In genomic region chr3:188468196-188468595, GRCh38 we compare ENCODE assay signal across 19 cellular contexts.
DNase-seq lines count a peak whose midpoint lies in the region; ATAC-seq, FAIRE-seq and TF ChIP-seq lines count a peak whose summit lies in the region.
"Had no signal": no experiment of that assay in that cellular context is flagged by ENCODE, and none has a peak within 500 bp of the region (broad histone marks: within the 10 kb centered on the region; RNA-seq: fewer than 3 reads in every experiment).

No MANE protein-coding gene starts in this region.

- no peak for TF ChIP-seq POLR2A in endothelial cell of umbilical vein (IDR thresholded peaks at IDR 0.05; ENCODE audit: low read depth, low read length)

- H3K4me3 ChIP-seq in ACC112 (ENCODE audit: low read depth, low read length) (no peak overlapping the region), endothelial cell of umbilical vein (replicated peaks in 1 of 3; ENCODE audit: insufficient read depth in 1 of 3, low read depth in 1 of 3, low read length in 3 of 3) (no peak overlapping the region), psoas muscle (no peak overlapping the region), MM.1S (ENCODE audit: low read length) (no peak overlapping the region)
- H3K4me3 ChIP-seq: GM12878, smooth muscle cell, upper lobe of right lung had no signal

- H3K9me2 ChIP-seq in MM.1S (replicated peaks; ENCODE audit: insufficient read depth, low read length): no peaks in the 10 kb centered on the region

- H3K79me2 ChIP-seq in ACC112 (ENCODE audit: control insufficient read depth, insufficient read depth, low read length, unreplicated experiment) (no peaks in the 10 kb centered on the region), endothelial cell of umbilical vein (ENCODE audit: control insufficient read depth, insufficient read depth, low read length) (no peaks in the 10 kb centered on the region), MM.1S (ENCODE audit: low read length) (no peaks in the 10 kb centered on the region)

- ATAC-seq in psoas muscle: no peak
- no peak for ATAC-seq in HG02571 (IDR thresholded peaks at IDR 0.05; ENCODE audit: unreplicated experiment)
- ATAC-seq: activated naive CD4-positive, alpha-beta T cell treated with anti-CD3 and anti-CD28 coated beads, Interleukin-2, amount 50 U/mL, for 72 hours; foreskin keratinocyte; GM12878; upper lobe of right lung had no signal

- CTCF ChIA-PET in endothelial cell of umbilical vein (lab: Charles Lee): interaction anchor here (0.8 kb wide), 1 partner anchor 31 kb away, joined by 3 read pairs; no protein-coding TSS in a partner anchor

- dilution Hi-C loops in endothelial cell of umbilical vein (cut with MboI; ENCODE audit: extremely low pct_ligation_motif_present, low sequenced_read_pairs): no loop called here

- H3K9me3 ChIP-seq in endothelial cell of umbilical vein (replicated peaks; ENCODE audit: control insufficient read depth, insufficient read depth, low read length) (no peaks in the 10 kb centered on the region), psoas muscle (no peaks in the 10 kb centered on the region), MM.1S (replicated peaks; ENCODE audit: insufficient read depth, low read length) (no peaks in the 10 kb centered on the region)
- H3K9me3 ChIP-seq: upper lobe of right lung had no signal

- peak; percentile 68 for FAIRE-seq in endothelial cell of umbilical vein (lab: Jason Lieb, UNC)
- FAIRE-seq: GM12878 had no signal

- H3K4me2 ChIP-seq in endothelial cell of umbilical vein (ENCODE audit: insufficient read depth, low read length) (peak overlapping the region; percentile 22), MM.1S (ENCODE audit: low read depth, low read length) (no peak overlapping the region)
- H3K4me2 ChIP-seq: smooth muscle cell had no signal

- H3K4me1 ChIP-seq in ACC112 (ENCODE audit: control insufficient read depth, insufficient read depth, low read length, unreplicated experiment) (peaks cover 21% of the 10 kb centered on the region), endothelial cell of umbilical vein (ENCODE audit: control insufficient read depth, extremely low read depth, insufficient read depth, low read length) (peaks cover 16% of the 10 kb centered on the region), psoas muscle (peaks cover 31% of the 10 kb centered on the region), MM.1S (ENCODE audit: low read length) (no peaks in the 10 kb centered on the region)
- H3K4me1 ChIP-seq: upper lobe of right lung had no signal

- H3K27ac ChIP-seq in ACC112 (ENCODE audit: low read depth, low read length): peak overlapping the region; percentile 93
- H3K27ac ChIP-seq in endothelial cell of umbilical vein (ENCODE audit: insufficient read depth, low read depth, low read length): peak overlapping the region; percentile 28
- peak overlapping the region; percentile 48 for H3K27ac ChIP-seq in psoas muscle
- no peak overlapping the region for H3K27ac ChIP-seq in MM.1S (ENCODE audit: low read length)
- H3K27ac ChIP-seq: foreskin keratinocyte, upper lobe of right lung, WERI-Rb-1 had no signal

- no peaks in the 10 kb centered on the region for H3K9me1 ChIP-seq in endothelial cell of umbilical vein (replicated peaks; ENCODE audit: control insufficient read depth, extremely low read depth, insufficient read depth, low read length)

- DNase-seq in RPMI7951 (ENCODE audit: low read depth) (peak; percentile 37), endothelial cell of umbilical vein (ENCODE audit: low read depth, low spot score) (peak; percentile 83), psoas muscle (no peak), MM.1S (no peak)
- DNase-seq in stimulated activated CD4-positive, alpha-beta T cell treated with anti-CD3 and anti-CD28 coated beads, Interleukin-4, amount 100 ng/mL, for 24 hours: no peak
- DNase-seq in stimulated activated CD4-positive, alpha-beta T cell treated with anti-CD3 and anti-CD28 coated beads, Interleukin-1b, Interleukin-23, amount 100 ng/mL, for 48 hours: no peak
- DNase-seq: cortex of kidney, foreskin keratinocyte, KBM-7, naive B cell, NCI-H1436 treated with DMSO at 0.1 percent for 48 hours, NCI-H526, upper lobe of right lung had no signal

- intact Hi-C loops in endothelial cell of umbilical vein (cut with micrococcal nuclease): loop anchor here (1.0 to 2.0 kb wide), 3 partner anchors 29 to 63 kb away; no protein-coding TSS in a partner anchor
- intact Hi-C loops in psoas muscle (cut with DNase I): loop anchor here in 1 of 2 donors (5.0 kb wide), 1 partner anchor 71 kb away; no protein-coding TSS in a partner anchor

- H3K9ac ChIP-seq in endothelial cell of umbilical vein (replicated peaks; ENCODE audit: extremely low read depth, insufficient read depth, low read length): no peak overlapping the region
- no peak overlapping the region for H3K9ac ChIP-seq in MM.1S (ENCODE audit: low read length)

- H3K27me3 ChIP-seq in ACC112 (ENCODE audit: insufficient read depth, low read length): no peaks in the 10 kb centered on the region
- no peaks in the 10 kb centered on the region for H3K27me3 ChIP-seq in endothelial cell of umbilical vein (ENCODE audit: control insufficient read depth in 2 of 2, insufficient read depth in 2 of 2, low read length in 2 of 2)
- no peaks in the 10 kb centered on the region for H3K27me3 ChIP-seq in psoas muscle (ENCODE audit: insufficient read depth in 3 of 3, low read length in 2 of 3)
- no peaks in the 10 kb centered on the region for H3K27me3 ChIP-seq in MM.1S (replicated peaks; ENCODE audit: insufficient read depth, low read length)
- H3K27me3 ChIP-seq: foreskin keratinocyte, upper lobe of right lung had no signal

- POLR2A ChIA-PET in endothelial cell of umbilical vein (lab: Charles Lee): no interaction called here

- peaks cover 12% of the 10 kb centered on the region for H3K36me3 ChIP-seq in ACC112 (ENCODE audit: insufficient read depth, low read length)
- no peaks in the 10 kb centered on the region for H3K36me3 ChIP-seq in endothelial cell of umbilical vein (ENCODE audit: control insufficient read depth in 2 of 2, extremely low read depth in 1 of 2, insufficient read depth in 2 of 2, low read length in 2 of 2)
- no peaks in the 10 kb centered on the region for H3K36me3 ChIP-seq in psoas muscle (ENCODE audit: insufficient read depth in 1 of 2, low read depth in 1 of 2)
- no peaks in the 10 kb centered on the region for H3K36me3 ChIP-seq in MM.1S (replicated peaks; ENCODE audit: insufficient read depth, low read length)
- H3K36me3 ChIP-seq: upper lobe of right lung, WERI-Rb-1 had no signal

- no peaks in the 10 kb centered on the region for H3F3A ChIP-seq in MM.1S (ENCODE audit: insufficient read depth, low read length)

- H4K20me1 ChIP-seq in endothelial cell of umbilical vein (replicated peaks; ENCODE audit: control insufficient read depth, extremely low read depth, insufficient read depth, low read length): no peaks in the 10 kb centered on the region
- no peaks in the 10 kb centered on the region for H4K20me1 ChIP-seq in MM.1S (ENCODE audit: insufficient read depth, low read length)

- TF ChIP-seq CTCF in endothelial cell of umbilical vein (IDR thresholded peaks at IDR 0.05; ENCODE audit: extremely low read depth in 1 of 2, insufficient read depth in 1 of 2, low read depth in 1 of 2, low read length in 2 of 2) (no peak), psoas muscle (IDR thresholded peaks at IDR 0.05) (no peak), MM.1S (IDR thresholded peaks at IDR 0.05; ENCODE audit: low read length) (no peak)

- H2AFZ ChIP-seq in ACC112 (ENCODE audit: low read length, unreplicated experiment): no peak overlapping the region
- H2AFZ ChIP-seq in endothelial cell of umbilical vein (ENCODE audit: low read depth, low read length): no peak overlapping the region
- H2AFZ ChIP-seq in MM.1S (ENCODE audit: low read length): no peak overlapping the region

- no TSS peak for BruUV-seq in endothelial cell of umbilical vein (replicated peaks; lab: Mats Ljungman, UMichigan)

- WGBS in psoas muscle, 3 donors: 74 to 80% (median 77%) methylated on average over 2 of the region's 2 CpGs

TF ChIP-seq in endothelial cell of umbilical vein, 7 proteins besides CTCF, POLR2A, EP300 and RAD21:
- no peak for TF ChIP-seq MAX (IDR thresholded peaks at IDR 0.05; ENCODE audit: insufficient read depth, insufficient read length)
- no peak for TF ChIP-seq EZH2 (IDR thresholded peaks at IDR 0.05; ENCODE audit: borderline replicate concordance, low read depth, low read length, severe bottlenecking)
- no peak for TF ChIP-seq FOS (IDR thresholded peaks at IDR 0.05; ENCODE audit: borderline replicate concordance, insufficient read depth, low read length)
- no peak for TF ChIP-seq POLR2AphosphoS5 (IDR thresholded peaks at IDR 0.05; ENCODE audit: insufficient read depth, low read depth, low read length)
- TF ChIP-seq JUN (IDR thresholded peaks at IDR 0.05; ENCODE audit: borderline replicate concordance, insufficient read depth, insufficient read length, low read depth): no peak
- TF ChIP-seq MYC (IDR thresholded peaks at IDR 0.05; ENCODE audit: low read depth, low read length): no peak
- TF ChIP-seq GATA2 (IDR thresholded peaks at IDR 0.05; ENCODE audit: insufficient read depth, insufficient read length, low read depth, low read length): no peak

Comparison
In these comparisons a context has a peak if more than half of its experiments do, and no peak if none do; other contexts are left out.
1. DNase-seq: peak in RPMI7951 (single experiment) and endothelial cell of umbilical vein (single experiment); none in psoas muscle (0 of 2), stimulated activated CD4-positive, alpha-beta T cell treated with anti-CD3 and anti-CD28 coated beads, Interleukin-4, amount 100 ng/mL, for 24 hours (single experiment), MM.1S (single experiment) and stimulated activated CD4-positive, alpha-beta T cell treated with anti-CD3 and anti-CD28 coated beads, Interleukin-1b, Interleukin-23, amount 100 ng/mL, for 48 hours (single experiment).